Comparison of ENCODE assay signal across 8 cellular contexts in the genomic region with DNA sequence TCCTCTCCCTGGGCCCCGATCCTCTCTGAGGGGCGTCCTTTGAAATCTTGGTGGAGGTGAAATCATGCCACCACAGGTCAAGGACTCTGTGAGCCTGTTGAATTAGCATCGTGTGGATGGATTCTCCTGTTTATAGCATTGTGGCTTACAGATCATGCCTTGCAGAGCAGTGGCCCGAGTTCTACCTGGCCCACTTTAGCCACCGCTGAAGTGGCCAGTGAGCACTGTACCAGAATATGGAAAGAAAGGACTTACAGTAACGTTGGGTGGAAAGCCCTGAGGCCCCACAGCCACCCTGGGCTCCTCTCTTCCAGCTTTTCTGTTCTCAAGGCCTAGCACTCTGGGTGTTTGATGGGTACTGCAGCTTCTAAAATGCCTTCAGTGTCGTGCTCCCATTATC. TPM values are rescaled to one million over a fixed set of nuclear protein-coding genes. Genes with fewer than 3 reads are reported as not detected.
"Had no signal": no experiment of that assay in that cellular context is flagged by ENCODE, and none has a peak within 500 bp of the region (broad histone marks: within the 10 kb centered on the region; RNA-seq: fewer than 3 reads in every experiment).

No MANE protein-coding gene starts in this region.

- H3K4me3 ChIP-seq: K562 had no signal

- ATAC-seq: HepG2, K562 had no signal

- DNase-seq: IMR-90, KBM-7, KG1 had no signal

- H3K27ac ChIP-seq: HL-60 had no signal

RNA-seq across cellular contexts. Expression of a gene that starts 35.3 kb away (rescaled TPM):
- total RNA-seq: HepG2, HT-29, IMR-90 had no signal
- polyA plus RNA-seq: HepG2, IgD-negative memory B cell, IMR-90 had no signal
